In genomic region chr12:81284137-81284536, GRCh38 we compare ENCODE assay signal across 26 cellular contexts.
DNase-seq lines count a peak whose midpoint lies in the region; ATAC-seq, FAIRE-seq and TF ChIP-seq lines count a peak whose summit lies in the region.
"Had no signal": no experiment of that assay in that cellular context is flagged by ENCODE, and none has a peak within 500 bp of the region (broad histone marks: within the 10 kb centered on the region; RNA-seq: fewer than 3 reads in every experiment).

No MANE protein-coding gene starts in this region.

- H3K27ac Mint-ChIP-seq in astrocyte (ENCODE audit: unreplicated experiment): no peak overlapping the region
- H3K27ac Mint-ChIP-seq: activated CD8-positive, alpha-beta T cell treated with anti-CD3 and anti-CD28 coated beads, Interleukin-2, amount 10 ng/mL, durations not matched to agents 7 days and 5 days; activated naive CD8-positive, alpha-beta T cell; activated T-cell treated with anti-CD3 and anti-CD28 coated beads, Interleukin-2, amount 50 U/mL, for 72 hours; CD8-positive, alpha-beta memory T cell; immature natural killer cell; naive B cell; T-cell had no signal

- H3K4me1 Mint-ChIP-seq in astrocyte (ENCODE audit: low read depth, unreplicated experiment): peaks cover 3% of the 10 kb centered on the region
- H3K4me1 Mint-ChIP-seq: CD8-positive, alpha-beta memory T cell; immature natural killer cell; naive B cell; T-cell had no signal

- no peaks in the 10 kb centered on the region for H3K79me2 ChIP-seq in astrocyte (ENCODE audit: insufficient read depth, low read length)

- no peak overlapping the region for H3K4me2 ChIP-seq in astrocyte (ENCODE audit: low read length)

- no peaks in the 10 kb centered on the region for H3K27me3 ChIP-seq in astrocyte (ENCODE audit: insufficient read depth, low read length)
- H3K27me3 ChIP-seq: ovary, transverse colon had no signal

- no peaks in the 10 kb centered on the region for H3K27me3 Mint-ChIP-seq in astrocyte (ENCODE audit: low read depth, unreplicated experiment)
- H3K27me3 Mint-ChIP-seq: activated naive CD8-positive, alpha-beta T cell; CD8-positive, alpha-beta memory T cell; naive B cell; T-cell had no signal

- H3K9ac ChIP-seq in astrocyte (ENCODE audit: low read length): no peak overlapping the region

- ATAC-seq in GM18520 (IDR thresholded peaks at IDR 0.05; ENCODE audit: unreplicated experiment): no peak
- no peak for ATAC-seq in Right ventricle myocardium inferior
- ATAC-seq: activated CD8-positive, alpha-beta T cell treated with anti-CD3 and anti-CD28 coated beads, Interleukin-2, amount 10 ng/mL, durations not matched to agents 7 days and 5 days; activated T-cell treated with anti-CD3 and anti-CD28 coated beads, Interleukin-2, amount 50 U/mL, for 72 hours; sciatic nerve; stimulated activated naive CD8-positive, alpha-beta T cell treated with anti-CD3 and anti-CD28 coated beads, Interleukin-15, Interleukin-2, amounts not matched to agents 100 U/mL and 50 U/mL, for 24 hours; T-cell had no signal

- H3K36me3 ChIP-seq in astrocyte (ENCODE audit: insufficient read depth, low read length): no peaks in the 10 kb centered on the region
- H3K36me3 ChIP-seq: ovary, transverse colon had no signal

- no peaks in the 10 kb centered on the region for H3K4me1 ChIP-seq in astrocyte (ENCODE audit: insufficient read depth, low read length)
- H3K4me1 ChIP-seq: transverse colon had no signal

- H3K9me3 Mint-ChIP-seq in astrocyte (ENCODE audit: unreplicated experiment): no peaks in the 10 kb centered on the region

- H4K20me1 ChIP-seq in astrocyte (ENCODE audit: insufficient read depth, low read length): no peaks in the 10 kb centered on the region

- no peak for TF ChIP-seq CTCF in D721Med (IDR thresholded peaks at IDR 0.05; ENCODE audit: insufficient read depth, missing control alignments)
- TF ChIP-seq CTCF in astrocyte (IDR thresholded peaks at IDR 0.05; ENCODE audit: insufficient read depth, low read depth, low read length): no peak

- H3K4me3 ChIP-seq in astrocyte (ENCODE audit: insufficient read depth, low read depth, low read length): no peak overlapping the region
- H3K4me3 ChIP-seq: lung, ovary, transverse colon had no signal

- DNase-seq in D721Med (ENCODE audit: insufficient read length, low spot score) (no peak), HT1080 (ENCODE audit: low read depth) (peak; percentile 59), astrocyte (ENCODE audit: low read depth) (peak; percentile 9), iPS-NIHi7 (ENCODE audit: extremely low spot score) (peak; percentile 20), inferior parietal cortex (ENCODE audit: extremely low spot score) (no peak), Right ventricle myocardium inferior (ENCODE audit: missing footprints) (no peak), NCI-H2081 treated with DMSO at 0.1 percent for 48 hours (lab: John Stamatoyannopoulos, UW) (no peak)
- DNase-seq: activated CD4-positive, CD25-positive, alpha-beta regulatory T cell; activated CD8-positive, alpha-beta T cell treated with anti-CD3 and anti-CD28 coated beads, Interleukin-2, amount 10 ng/mL, durations not matched to agents 7 days and 5 days; activated T-cell treated with anti-CD3 and anti-CD28 coated beads, Interleukin-2, amount 50 U/mL, for 72 hours; CD8-positive, alpha-beta memory T cell; glutamatergic neuron; immature natural killer cell; naive B cell; NCI-H146; NCI-H345; ovary; Right ventricle myocardium superior; stimulated activated naive CD8-positive, alpha-beta T cell treated with anti-CD3 and anti-CD28 coated beads, Interleukin-15, Interleukin-2, amounts not matched to agents 100 U/mL and 50 U/mL, for 24 hours; T-cell; transverse colon had no signal

- peak; percentile 83 for FAIRE-seq in D721Med (lab: Jason Lieb, UNC)
- FAIRE-seq in astrocyte (lab: Jason Lieb, UNC): peak; percentile 43
- FAIRE-seq: GM19239 had no signal

- H3K27ac ChIP-seq in astrocyte (ENCODE audit: low read depth, low read length): no peak overlapping the region
- H3K27ac ChIP-seq: ovary, transverse colon had no signal

- H3K9me3 ChIP-seq in astrocyte (ENCODE audit: insufficient read depth, low read depth, low read length): no peaks in the 10 kb centered on the region
- H3K9me3 ChIP-seq: ovary, transverse colon had no signal

- no peak overlapping the region for H3K4me3 Mint-ChIP-seq in astrocyte (ENCODE audit: unreplicated experiment)
- H3K4me3 Mint-ChIP-seq: activated CD8-positive, alpha-beta T cell treated with anti-CD3 and anti-CD28 coated beads, Interleukin-2, amount 10 ng/mL, durations not matched to agents 7 days and 5 days; activated naive CD8-positive, alpha-beta T cell; activated T-cell treated with anti-CD3 and anti-CD28 coated beads, Interleukin-2, amount 50 U/mL, for 72 hours; CD8-positive, alpha-beta memory T cell; immature natural killer cell; naive B cell; T-cell had no signal

- no peaks in the 10 kb centered on the region for H3K36me3 Mint-ChIP-seq in astrocyte (ENCODE audit: low read depth, unreplicated experiment)
- H3K36me3 Mint-ChIP-seq: activated naive CD8-positive, alpha-beta T cell; CD8-positive, alpha-beta memory T cell; immature natural killer cell; naive B cell; T-cell had no signal

- intact Hi-C loops in Right ventricle myocardium inferior (cut with DNase I): no loop called here

- H2AFZ ChIP-seq in astrocyte (ENCODE audit: low read depth, low read length): no peak overlapping the region

Comparison
In these comparisons a context has a peak if more than half of its experiments do, and no peak if none do; other contexts are left out.
1. DNase-seq: peak in HT1080 (single experiment), astrocyte (single experiment) and iPS-NIHi7 (single experiment); none in D721Med (single experiment), inferior parietal cortex (single experiment), Right ventricle myocardium inferior (single experiment) and NCI-H2081 treated with DMSO at 0.1 percent for 48 hours (single experiment).